In the genomic region with DNA sequence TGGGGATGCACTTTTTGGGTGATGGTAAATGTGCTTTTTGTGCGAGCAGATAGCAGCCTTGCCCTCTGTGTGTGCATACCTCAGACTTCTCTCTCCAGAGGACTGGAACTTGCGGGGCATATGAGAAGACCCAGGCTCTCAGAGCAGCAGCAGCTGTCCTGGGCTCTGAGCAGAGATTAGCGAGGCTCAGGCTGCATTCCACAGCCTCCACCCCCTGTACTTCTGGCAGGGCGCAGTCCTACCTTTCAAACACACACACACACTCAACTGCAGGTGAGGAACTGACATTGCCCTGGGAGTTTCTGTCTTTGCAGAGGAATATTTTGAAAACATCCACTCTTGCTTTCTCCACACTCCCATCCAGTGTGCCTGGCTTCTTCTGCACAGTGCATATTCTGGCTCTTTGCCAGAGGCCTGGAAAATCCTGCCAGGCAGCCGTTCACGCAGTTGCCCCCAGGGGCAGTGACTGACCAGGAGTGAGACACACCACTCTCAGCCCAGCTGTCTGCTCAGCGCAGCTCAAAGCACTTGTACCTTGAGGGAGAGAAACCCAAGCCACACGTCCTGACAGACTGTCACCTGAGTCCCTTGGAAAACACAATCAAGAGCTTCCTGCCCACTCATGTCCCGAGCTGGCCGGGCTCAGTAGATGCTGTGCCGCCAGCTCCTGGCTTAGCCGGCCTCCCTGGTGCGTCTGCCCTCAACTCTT, we compare ENCODE assay signal across 9 cellular contexts.
DNase-seq lines count a peak whose midpoint lies in the region; ATAC-seq and TF ChIP-seq lines count a peak whose summit lies in the region.
"Had no signal": no experiment of that assay in that cellular context is flagged by ENCODE, and none has a peak within 500 bp of the region (broad histone marks: within the 10 kb centered on the region; RNA-seq: fewer than 3 reads in every experiment).

No MANE protein-coding gene starts in this region.

- no peak overlapping the region for H3K4me3 Mint-ChIP-seq in nephron

- no peak for ATAC-seq in GM21515 (IDR thresholded peaks at IDR 0.05; ENCODE audit: unreplicated experiment)

- no peaks in the 10 kb centered on the region for H3K79me2 ChIP-seq in mammary epithelial cell (ENCODE audit: insufficient read depth, low read length)

- peaks cover 6% of the 10 kb centered on the region for H3K4me1 ChIP-seq in mammary epithelial cell (ENCODE audit: insufficient read depth, low read length)

- peak in 1 of 2 donors; percentile 24 for TF ChIP-seq CTCF in mammary epithelial cell (conservative IDR thresholded peaks at IDR 0.05 in 1 of 2, IDR thresholded peaks at IDR 0.05 in 1 of 2; ENCODE audit: extremely low read depth in 1 of 2, insufficient read depth in 1 of 2, low read depth in 1 of 2, low read length in 2 of 2)
- peak in 2 of 3 experiments; percentile 17 to 19 for TF ChIP-seq CTCF in nephron (IDR thresholded peaks at IDR 0.05; ENCODE audit: unreplicated experiment in 3 of 3)

- no peaks in the 10 kb centered on the region for H3K27me3 ChIP-seq in mammary epithelial cell (ENCODE audit: insufficient read depth, low read length)

- H3K36me3 Mint-ChIP-seq in nephron (ENCODE audit: low read depth) = no peaks in the 10 kb centered on the region

- in situ Hi-C loops in mammary epithelial cell (cut with MboI; ENCODE audit: low sequenced_read_pairs in 2 of 2) (no loop called here), ACHN (cut with HindIII; ENCODE audit: low pct_ligation_motif_present, low pct_unique_long_range_greater_than_20kb, low sequenced_read_pairs) (no loop called here)

- peak overlapping the region in 2 of 3 experiments; percentile 45 to 51 for H3K27ac Mint-ChIP-seq in nephron

- DNase-seq in DMS53 treated with DMSO at 0.1 percent for 48 hours (lab: John Stamatoyannopoulos, UW; ENCODE audit: unreplicated experiment) (peak; percentile 78), NCI-H2171 treated with DMSO at 0.1 percent for 48 hours (lab: John Stamatoyannopoulos, UW) (peak; percentile 58), mammary epithelial cell (peak; percentile 23), ACHN (no peak), erythroblast (lab: John Stamatoyannopoulos, UW) (no peak), inferior parietal cortex (ENCODE audit: extremely low spot score) (no peak)
- DNase-seq: activated gamma-delta T cell treated with Interleukin-2 at 50 U/mL for 16 hours had no signal

- WGBS in mammary epithelial cell (ENCODE audit: low coverage, missing lambda C conversion rate) = 27% methylated on average over 13 of the region's 13 CpGs

- H3K9me3 Mint-ChIP-seq in nephron = no peaks in the 10 kb centered on the region

- H3K9ac ChIP-seq in mammary epithelial cell (ENCODE audit: insufficient read depth, low read length) = no peak overlapping the region

- H3K27ac ChIP-seq in mammary epithelial cell (ENCODE audit: insufficient read depth, low read depth, low read length) = no peak overlapping the region

- H3K36me3 ChIP-seq in mammary epithelial cell (ENCODE audit: insufficient read depth, low read length) = no peaks in the 10 kb centered on the region

- H3K4me2 ChIP-seq in mammary epithelial cell (ENCODE audit: insufficient read depth, low read depth, low read length) = no peak overlapping the region

- no peak overlapping the region for H3K4me3 ChIP-seq in mammary epithelial cell (replicated peaks in 1 of 3; ENCODE audit: insufficient read depth in 1 of 3, low read depth in 2 of 3, low read length in 3 of 3)

- intact Hi-C loops in mammary epithelial cell (cut with micrococcal nuclease) = no loop called here

- BruUV-seq in mammary epithelial cell (replicated peaks; lab: Mats Ljungman, UMichigan) = no TSS peak

- no peak overlapping the region for H2AFZ ChIP-seq in mammary epithelial cell (ENCODE audit: low read depth, low read length)

- H4K20me1 ChIP-seq in mammary epithelial cell (ENCODE audit: insufficient read depth, low read length) = no peaks in the 10 kb centered on the region

- H3K27me3 Mint-ChIP-seq in nephron (ENCODE audit: low read depth) = peaks cover 4% of the 10 kb centered on the region

- CTCF ChIA-PET in mammary epithelial cell (lab: Charles Lee; ENCODE audit: low non-redundant PET) = no interaction called here

- H3K4me1 Mint-ChIP-seq in nephron = peaks cover 21% of the 10 kb centered on the region

- no peak for TF ChIP-seq POLR2A in erythroblast (IDR thresholded peaks at IDR 0.05; ENCODE audit: low read length)

- dilution Hi-C loops in mammary epithelial cell (cut with HindIII; ENCODE audit: low sequenced_read_pairs) = no loop called here

- H3K9me3 ChIP-seq in mammary epithelial cell (replicated peaks; ENCODE audit: insufficient read depth, low read length) = no peaks in the 10 kb centered on the region

Comparison
In these comparisons a context has a peak if more than half of its experiments do, and no peak if none do; other contexts are left out.
1. DNase-seq: peak in DMS53 treated with DMSO at 0.1 percent for 48 hours (single experiment), NCI-H2171 treated with DMSO at 0.1 percent for 48 hours (single experiment) and mammary epithelial cell (single experiment); none in ACHN (single experiment), erythroblast (0 of 2) and inferior parietal cortex (single experiment).